12 cellular contexts compared by ENCODE assay signal in genomic region chr15:94097567-94097966, GRCh38.
"Had no signal": no experiment of that assay in that cellular context is flagged by ENCODE, and none has a peak within 500 bp of the region (broad histone marks: within the 10 kb centered on the region; RNA-seq: fewer than 3 reads in every experiment).

No MANE protein-coding gene starts in this region.

- H3K4me3 ChIP-seq: heart right ventricle, ovary, smooth muscle cell, upper lobe of left lung had no signal

- DNase-seq: activated CD4-positive, alpha-beta T cell treated with anti-CD3 and anti-CD28 coated beads, Interleukin-2, amount 50 U/mL, for 4 hours; activated CD4-positive, CD25-positive, alpha-beta regulatory T cell treated with anti-CD3 and anti-CD28 coated beads, Interleukin-2, amount 50 U/mL, for 72 hours; activated T-cell treated with anti-CD3 and anti-CD28 coated beads, Interleukin-2, amount 50 U/mL, for 1 hour; amygdala; endodermal cell; foreskin melanocyte; heart right ventricle; left ventricle myocardium superior; ovary; retina; upper lobe of left lung had no signal

- H3K27me3 ChIP-seq: ovary, upper lobe of left lung had no signal

- H3K4me2 ChIP-seq: smooth muscle cell had no signal

- H3K4me1 ChIP-seq: heart right ventricle, upper lobe of left lung had no signal

- H3K27ac ChIP-seq: heart right ventricle, ovary, upper lobe of left lung had no signal

- H3K36me3 ChIP-seq: heart right ventricle, ovary, upper lobe of left lung had no signal

- H3K9me3 ChIP-seq: heart right ventricle, ovary, upper lobe of left lung had no signal
